8 cellular contexts compared by ENCODE assay signal in genomic region chr3:176663819-176664218, GRCh38.
DNase-seq lines count a peak whose midpoint lies in the region; ATAC-seq, FAIRE-seq and TF ChIP-seq lines count a peak whose summit lies in the region.

No MANE protein-coding gene starts in this region.

- no peak overlapping the region for H2AK5ac ChIP-seq in H9 (ENCODE audit: insufficient read length, low read length)

- POLR2A ChIA-PET in A673 (lab: Charles Lee; ENCODE audit: low non-redundant PET) = no interaction called here
- POLR2A ChIA-PET in K562 (lab: Yijun Ruan, JAX) = interaction anchor here (1.2 kb wide), 1 partner anchor 149 kb away, joined by 3 read pairs; no protein-coding TSS in a partner anchor
- POLR2A ChIA-PET in GM10248 (lab: Yijun Ruan, JAX) = no interaction called here

- intact Hi-C loops in A673 (cut with micrococcal nuclease; ENCODE audit: unreplicated experiment) = loop anchor here (2.0 to 5.0 kb wide), 6 partner anchors 148 to 1723 kb away; no protein-coding TSS in a partner anchor
- intact Hi-C loops in K562 (cut with micrococcal nuclease) = loop anchor here (1.0 kb wide), 1 partner anchor 150 kb away; no protein-coding TSS in a partner anchor
- intact Hi-C loops in left lung (cut with DNase I) = no loop called here

- H3K9me1 ChIP-seq in K562 (ENCODE audit: control insufficient read depth, insufficient read depth, low read length) = no peaks in the 10 kb centered on the region

- H2BK120ac ChIP-seq in H9 (ENCODE audit: low read depth, low read length, poor library complexity, severe bottlenecking) = no peak overlapping the region

- H3K27ac ChIP-seq in A673 (ENCODE audit: low read depth, low read length, poor library complexity, severe bottlenecking) = peak overlapping the region; percentile 35
- no peak overlapping the region for H3K27ac ChIP-seq in H9 (ENCODE audit: insufficient read length, low read depth, low read length)
- no peak overlapping the region for H3K27ac ChIP-seq in K562 (ENCODE audit: extremely low read depth, low read depth, low read length)
- H3K27ac ChIP-seq in left lung = no peak overlapping the region

- no peaks in the 10 kb centered on the region for H3K36me3 ChIP-seq in A673 (ENCODE audit: insufficient read depth, low read length, poor library complexity, severe bottlenecking)
- no peaks in the 10 kb centered on the region for H3K36me3 ChIP-seq in K562 (ENCODE audit: control insufficient read depth, insufficient read depth, low read length)
- H3K36me3 ChIP-seq in left lung = no peaks in the 10 kb centered on the region

- DNase-seq in A673 (ENCODE audit: low spot score) = peak; percentile 79
- DNase-seq in H9 = no peak
- DNase-seq in NCI-H226 = peak; percentile 29
- DNase-seq in K562 (ENCODE audit: extremely low read depth in 1 of 4, low spot score in 3 of 4) = peak in 2 of 4 experiments; percentile 18 to 67
- no peak for DNase-seq in left lung
- DNase-seq in activated T-cell treated with anti-CD3 and anti-CD28 coated beads, Interleukin-2, amount 50 U/mL, for 48 hours = no peak
- DNase-seq in GM10248 (ENCODE audit: extremely low spot score) = no peak

- BruUV-seq in A673 (replicated peaks; lab: Mats Ljungman, UMichigan) (no TSS peak), K562 (replicated peaks; lab: Mats Ljungman, UMichigan) (no TSS peak)

- H2BK5ac ChIP-seq in H9 (ENCODE audit: insufficient read length, low read length) = no peak overlapping the region

- ATAC-seq in K562 = peak; percentile 77
- ATAC-seq in left lung = peak; percentile 61
- ATAC-seq in GM19452 (IDR thresholded peaks at IDR 0.05; ENCODE audit: unreplicated experiment) = no peak

- no CpG with 5 or more reads among the region's 5 CpGs for WGBS in H9 (ENCODE audit: extremely low coverage, insufficient read length, low lambda C conversion rate)
- 5% methylated on average over 5 of the region's 5 CpGs for WGBS in K562 (ENCODE audit: insufficient coverage, low coverage, missing lambda C conversion rate)

- H3K36me3 Mint-ChIP-seq in H9 (ENCODE audit: insufficient read depth in 1 of 3, low read depth in 3 of 3) = peaks cover 0 to 4% (median 3%) of the 10 kb centered on the region in 3 experiments; a peak in 5 of 7 replicates

- no peak overlapping the region for H3K4me2 ChIP-seq in H9 (ENCODE audit: insufficient read depth, insufficient read length, low read length)
- no peak overlapping the region for H3K4me2 ChIP-seq in K562 (ENCODE audit: insufficient read depth, low read length)

- H3K27me3 Mint-ChIP-seq in H9 (ENCODE audit: low read depth) = no peaks in the 10 kb centered on the region

- peaks cover 21 to 22% of the 10 kb centered on the region in 2 experiments for H3K4me1 Mint-ChIP-seq in H9

- H3K4me3 ChIP-seq in A673 (ENCODE audit: low read depth, low read length, poor library complexity, severe bottlenecking) = no peak overlapping the region
- no peak overlapping the region for H3K4me3 ChIP-seq in K562
- H3K4me3 ChIP-seq in left lung = no peak overlapping the region

- H3K79me1 ChIP-seq in H9 (ENCODE audit: insufficient read depth, low read depth, low read length, poor library complexity, severe bottlenecking) = no peaks in the 10 kb centered on the region

- H3K4ac ChIP-seq in H9 (ENCODE audit: low read depth, low read length) = no peak overlapping the region

- TF ChIP-seq CTCF in A673 (conservative IDR thresholded peaks at IDR 0.05; ENCODE audit: low read depth, low read length) (peak; percentile 67), H9 (conservative IDR thresholded peaks at IDR 0.05) (peak; percentile 67), K562 (IDR thresholded peaks at IDR 0.05 in 2 of 3, conservative IDR thresholded peaks at IDR 0.05 in 1 of 3; ENCODE audit: insufficient read depth in 2 of 3, low read depth in 1 of 3, low read length in 3 of 3) (peak; percentile 30 to 66 (median 58); a peak in 5 of 6 replicates), left lung (IDR thresholded peaks at IDR 0.05) (peak in 1 of 2 donors; percentile 19), GM10248 (IDR thresholded peaks at IDR 0.05; ENCODE audit: control extremely low read depth, extremely low read depth, low read depth, missing control alignments) (no peak)

- H2AFZ ChIP-seq in H9 (ENCODE audit: low read length) (no peak overlapping the region), K562 (ENCODE audit: low read depth, low read length) (peak overlapping the region; percentile 41; the same call in 1 of the 2 replicates)

- H2BK20ac ChIP-seq in H9 (ENCODE audit: low read depth, low read length, poor library complexity, severe bottlenecking) = no peak overlapping the region

- in situ Hi-C loops in K562 (cut with MboI) = loop anchor here (5.0 kb wide), 1 partner anchor 152 kb away; no protein-coding TSS in a partner anchor

- H3K56ac ChIP-seq in H9 (ENCODE audit: insufficient read length, low read depth, low read length) = no peak overlapping the region

- H3K79me2 ChIP-seq in H9 (ENCODE audit: insufficient read depth, low read length) = no peaks in the 10 kb centered on the region
- no peaks in the 10 kb centered on the region for H3K79me2 ChIP-seq in K562 (ENCODE audit: control insufficient read depth, insufficient read depth, low read length)

- no peak overlapping the region for H4K5ac ChIP-seq in H9 (ENCODE audit: insufficient read length, low read depth, low read length)

- no peak overlapping the region for H4K91ac ChIP-seq in H9 (ENCODE audit: insufficient read length, low read depth, low read length)

- H3K9me3 ChIP-seq in A673 (ENCODE audit: low read depth, low read length, poor library complexity, severe bottlenecking) = peaks cover 5% of the 10 kb centered on the region
- no peaks in the 10 kb centered on the region for H3K9me3 ChIP-seq in H9 (ENCODE audit: control insufficient read depth, low read depth, low read length)
- H3K9me3 ChIP-seq in K562 (replicated peaks; ENCODE audit: control insufficient read depth, insufficient read depth, low read depth, low read length) = no peaks in the 10 kb centered on the region
- H3K9me3 ChIP-seq in left lung = no peaks in the 10 kb centered on the region

- H3K9ac ChIP-seq in H9 (ENCODE audit: extremely low read depth, insufficient read length, low read length) (no peak overlapping the region), K562 (ENCODE audit: insufficient read depth in 1 of 2, low read depth in 2 of 2, low read length in 2 of 2) (no peak overlapping the region)

- H2BK15ac ChIP-seq in H9 (ENCODE audit: low read depth, low read length) = no peak overlapping the region

- H3K23ac ChIP-seq in H9 (ENCODE audit: insufficient read length, low read depth, low read length) = no peak overlapping the region

- no peak for TF ChIP-seq EP300 in K562 (IDR thresholded peaks at IDR 0.05; ENCODE audit: low read length)

- H4K20me1 ChIP-seq in H9 (ENCODE audit: control insufficient read depth, insufficient read depth, insufficient read length) (no peaks in the 10 kb centered on the region), K562 (replicated peaks; ENCODE audit: control insufficient read depth, insufficient read depth, low read length) (no peaks in the 10 kb centered on the region)

- no peak overlapping the region for H3K4me3 Mint-ChIP-seq in H9

- no peak overlapping the region for H3K14ac ChIP-seq in H9 (ENCODE audit: insufficient read depth, low read length)

- H3K9me3 Mint-ChIP-seq in H9 = peaks cover 2 to 5% of the 10 kb centered on the region in 2 experiments; a peak in 3 of 5 replicates

- no peak overlapping the region for H3K18ac ChIP-seq in H9 (ENCODE audit: insufficient read length, low read depth, low read length)

- peak overlapping the region; percentile 46 to 96 (median 82); a peak in 3 of 7 replicates for H3K27ac Mint-ChIP-seq in H9

- TF ChIP-seq RAD21 in K562 (CRISPR knock-in tag; conservative IDR thresholded peaks at IDR 0.05 in 1 of 2, IDR thresholded peaks at IDR 0.05 in 1 of 2) = peak; percentile 80 to 86

- H3K27me3 ChIP-seq in A673 (replicated peaks; ENCODE audit: insufficient read depth, low read depth, low read length, poor library complexity) = no peaks in the 10 kb centered on the region
- no peaks in the 10 kb centered on the region for H3K27me3 ChIP-seq in H9 (ENCODE audit: insufficient read depth, low read length)
- no peaks in the 10 kb centered on the region for H3K27me3 ChIP-seq in K562 (ENCODE audit: control insufficient read depth in 2 of 2, insufficient read depth in 2 of 2, low read length in 2 of 2)
- H3K27me3 ChIP-seq in left lung = no peaks in the 10 kb centered on the region

- peak; percentile 89 for FAIRE-seq in K562 (lab: Jason Lieb, UNC)

- H2BK12ac ChIP-seq in H9 (ENCODE audit: insufficient read length, low read depth, low read length) = no peak overlapping the region

- H3T11ph ChIP-seq in H9 (ENCODE audit: low read length) = no peak overlapping the region

- CTCF ChIA-PET in A673 (lab: Charles Lee) (interaction anchor here (0.6 to 2.1 kb wide), 4 partner anchors 149 to 1721 kb away, joined by 3 to 8 read pairs (median 3); no protein-coding TSS in a partner anchor), K562 (lab: Yijun Ruan, JAX; ENCODE audit: low intra/inter-chr PET ratio) (interaction anchor here (0.5 to 1.6 kb wide), 2 partner anchors 103 to 149 kb away, joined by 3 to 7 read pairs; no protein-coding TSS in a partner anchor), GM10248 (lab: Yijun Ruan, JAX) (interaction anchor here (1.4 to 2.4 kb wide), 5 partner anchors 10 to 65 kb away, joined by 3 to 12 read pairs (median 6); no protein-coding TSS in a partner anchor)

- H4K8ac ChIP-seq in H9 (replicated peaks; ENCODE audit: insufficient read length, low read depth, low read length) = no peak overlapping the region

- no peaks in the 10 kb centered on the region for H3K23me2 ChIP-seq in H9 (ENCODE audit: insufficient read length, low read depth, low read length, poor library complexity, severe bottlenecking)

- no peak for TF ChIP-seq POLR2A in K562 (conservative IDR thresholded peaks at IDR 0.05)

- H3K4me1 ChIP-seq in A673 (ENCODE audit: insufficient read depth, low read length, poor library complexity, severe bottlenecking) = peaks cover 20% of the 10 kb centered on the region
- no peaks in the 10 kb centered on the region for H3K4me1 ChIP-seq in H9 (ENCODE audit: insufficient read depth, low read length)
- peaks cover 0 to 9% of the 10 kb centered on the region in 2 experiments; a peak in 2 of 5 replicates for H3K4me1 ChIP-seq in K562 (replicated peaks in 1 of 2; ENCODE audit: control insufficient read depth in 2 of 2, insufficient read depth in 2 of 2, low read length in 2 of 2)
- H3K4me1 ChIP-seq in left lung = peaks cover 0 to 2% of the 10 kb centered on the region in 2 donors

TF ChIP-seq in K562, 482 proteins besides CTCF, POLR2A, EP300 and RAD21 (continues in another document):
- no peak for TF ChIP-seq RBM34 (IDR thresholded peaks at IDR 0.05; ENCODE audit: borderline replicate concordance, insufficient read depth, low read length)
- no peak for TF ChIP-seq ZC3H4 (CRISPR knock-in tag; IDR thresholded peaks at IDR 0.05; ENCODE audit: borderline replicate concordance)
- no peak for TF ChIP-seq USF1 (CRISPR knock-in tag; IDR thresholded peaks at IDR 0.05)

Comparison
In these comparisons a context has a peak if more than half of its experiments do, and no peak if none do; other contexts are left out.
1. DNase-seq: peak in A673 (single experiment) and NCI-H226 (single experiment); none in H9 (single experiment), left lung (0 of 2), activated T-cell treated with anti-CD3 and anti-CD28 coated beads, Interleukin-2, amount 50 U/mL, for 48 hours (0 of 2) and GM10248 (single experiment).
2. intact Hi-C loops: an anchor here in A673 (2.0 to 5.0 kb wide) and K562 (1.0 kb wide); none called in left lung.